3 cellular contexts compared by ENCODE assay signal in genomic region chr12:77834618-77835017, GRCh38.
A peak's percentile ranks its signal among the peaks of the same experiment; 100 is the strongest.
TF ChIP-seq lines count a peak whose summit lies in the region.

No MANE protein-coding gene starts in this region.

TF ChIP-seq in A549, 52 proteins besides CTCF, POLR2A, EP300 and RAD21:
- TF ChIP-seq RFX5 (IDR thresholded peaks at IDR 0.05) (no peak), HOXB13 (CRISPR knock-in tag; IDR thresholded peaks at IDR 0.05; ENCODE audit: low read depth) (no peak), POLR2AphosphoS2 (conservative IDR thresholded peaks at IDR 0.05; ENCODE audit: low read length) (no peak), MAFK (IDR thresholded peaks at IDR 0.05; ENCODE audit: partially characterized antibody) (peak; percentile 71)

TF ChIP-seq in IMR-90, 13 proteins besides CTCF, POLR2A, EP300 and RAD21:
- TF ChIP-seq ELK1 (IDR thresholded peaks at IDR 0.05; ENCODE audit: borderline replicate concordance, low read depth, low read length), result no peak
- TF ChIP-seq MAFK (IDR thresholded peaks at IDR 0.05; ENCODE audit: low read depth, low read length), result peak; percentile 78
- no peak for TF ChIP-seq RCOR1 (IDR thresholded peaks at IDR 0.05; ENCODE audit: insufficient replicate concordance, low read length)
- no peak for TF ChIP-seq CHD1 (IDR thresholded peaks at IDR 0.05; ENCODE audit: low read depth, low read length)
- TF ChIP-seq USF2 (IDR thresholded peaks at IDR 0.05; ENCODE audit: low read depth, low read length), result no peak
- TF ChIP-seq SMC3 (IDR thresholded peaks at IDR 0.05; ENCODE audit: low read depth, low read length), result no peak
- no peak for TF ChIP-seq CEBPB (IDR thresholded peaks at IDR 0.05; ENCODE audit: low read depth, low read length)
TF ChIP-seq in IMR-90: peak in this region for 1.

TF ChIP-seq in K562, 482 proteins besides CTCF, POLR2A, EP300 and RAD21:
- TF ChIP-seq SMC3 (conservative IDR thresholded peaks at IDR 0.05; ENCODE audit: insufficient read depth, low read depth, low read length), result no peak
- no peak for TF ChIP-seq AFF1 (IDR thresholded peaks at IDR 0.05; ENCODE audit: low read depth in 1 of 2, partially characterized antibody in 2 of 2)
- no peak for TF ChIP-seq CREB3 (tag; conservative IDR thresholded peaks at IDR 0.05; ENCODE audit: low read depth)
- TF ChIP-seq MAFG (tag; conservative IDR thresholded peaks at IDR 0.05), result 0 out of 2 replicates have a peak, but pooled peaks have one; percentile 11
- TF ChIP-seq TFAM (CRISPR knock-in tag; conservative IDR thresholded peaks at IDR 0.05), result no peak
- no peak for TF ChIP-seq GABPB1 (CRISPR knock-in tag; IDR thresholded peaks at IDR 0.05)
- peak; percentile 27; the same call in 1 of the 2 replicates for TF ChIP-seq ZNF316 (IDR thresholded peaks at IDR 0.05)
